In genomic region chr5:129392681-129393080, GRCh38 we compare ENCODE assay signal across 29 cellular contexts.
"Had no signal": no experiment of that assay in that cellular context is flagged by ENCODE, and none has a peak within 500 bp of the region (broad histone marks: within the 10 kb centered on the region; RNA-seq: fewer than 3 reads in every experiment).

No MANE protein-coding gene starts in this region.

- H3K9me3 ChIP-seq: breast epithelium had no signal

- DNase-seq: activated CD4-positive, alpha-beta memory T cell treated with anti-CD3 and anti-CD28 coated beads for 36 hours; activated CD4-positive, alpha-beta T cell treated with anti-CD3 and anti-CD28 coated beads, Interleukin-2, amount 10 ng/mL, durations not matched to agents 7 days and 5 days; activated CD4-positive, CD25-positive, alpha-beta regulatory T cell; activated gamma-delta T cell; activated naive CD4-positive, alpha-beta T cell treated with anti-CD3 and anti-CD28 coated beads for 36 hours; activated T-cell treated with anti-CD3 and anti-CD28 coated beads for 4 hours; activated T-cell treated with anti-CD3 and anti-CD28 coated beads, Interleukin-2, amount 50 U/mL, for 48 hours; amygdala; caudate nucleus; MV-4-11; NCI-H1092 treated with DMSO at 0.1 percent for 48 hours; NCI-H1417 treated with DMSO at 0.1 percent for 48 hours; NCI-H1694; NCI-H2029; NCI-H2107; NCI-H345; NCI-H510A; NCI-H526 treated with DMSO at 0.1 percent for 48 hours; NCI-H82; RPMI8226; T-cell; T-helper 2 cell; T1000 had no signal

- ATAC-seq: activated T-helper 17 cell treated with anti-CD3 and anti-CD28 coated beads, Interleukin-2, amount 50 U/mL, for 72 hours; Right ventricle myocardium inferior; T-cell had no signal

- H3K27ac ChIP-seq: breast epithelium, KMS-11, SK-N-MC, VCaP had no signal

- H3K27me3 ChIP-seq: breast epithelium had no signal

- H3K9ac ChIP-seq: KMS-11 had no signal

- H3K36me3 ChIP-seq: breast epithelium had no signal

- H3K4me1 ChIP-seq: breast epithelium had no signal

- H3K4me2 ChIP-seq: KMS-11 had no signal

- H3K4me3 ChIP-seq: breast epithelium, SK-N-MC had no signal
